ENCODE assay signal across 1 cellular context in genomic region chr11:67117667-67118058, GRCh38.
A peak's percentile ranks its signal among the peaks of the same experiment; 100 is the strongest.
TF ChIP-seq lines count a peak whose summit lies in the region.

No MANE protein-coding gene starts in this region.

TF ChIP-seq in WTC11, 78 proteins besides CTCF, POLR2A, EP300 and RAD21 (continued from another document):
- TF ChIP-seq ZNF219 (CRISPR knock-in tag; IDR thresholded peaks at IDR 0.05; ENCODE audit: borderline replicate concordance) (peak; percentile 25; the same call in 1 of the 2 replicates), MXD4 (CRISPR knock-in tag; IDR thresholded peaks at IDR 0.05; ENCODE audit: borderline replicate concordance) (no peak), MAX (CRISPR knock-in tag; IDR thresholded peaks at IDR 0.05) (peak; percentile 40; the same call in 1 of the 2 replicates), NR1H2 (CRISPR knock-in tag; IDR thresholded peaks at IDR 0.05) (no peak), KAT7 (CRISPR knock-in tag; IDR thresholded peaks at IDR 0.05; ENCODE audit: borderline replicate concordance) (no peak), NFATC4 (CRISPR knock-in tag; IDR thresholded peaks at IDR 0.05) (no peak)
